In genomic region chr5:76472338-76473336, GRCh38 we compare ENCODE assay signal across 12 cellular contexts.
A peak's percentile ranks its signal among the peaks of the same experiment; 100 is the strongest.
DNase-seq lines count a peak whose midpoint lies in the region; ATAC-seq and TF ChIP-seq lines count a peak whose summit lies in the region.
"Had no signal": no experiment of that assay in that cellular context is flagged by ENCODE, and none has a peak within 500 bp of the region (broad histone marks: within the 10 kb centered on the region; RNA-seq: fewer than 3 reads in every experiment).

No MANE protein-coding gene starts in this region.

- H3K36me3 Mint-ChIP-seq in activated T-cell treated with anti-CD3 and anti-CD28 coated beads, Interleukin-2, amount 50 U/mL, for 72 hours (ENCODE audit: insufficient read depth in 2 of 2), result peaks cover 0 to 5% of the 10 kb centered on the region in 2 donors
- H3K36me3 Mint-ChIP-seq in stimulated activated naive B cell treated with anti-CD40 and anti-IgM and Interleukin-4, amounts not matched to agents 10 μg/mL and 1 μg/mL and 100 μg/mL, for 72 hours, result no peaks in the 10 kb centered on the region

- no peak overlapping the region for H3K4me3 ChIP-seq in suprapubic skin
- H3K4me3 ChIP-seq: upper lobe of right lung had no signal

- no peak for TF ChIP-seq EP300 in suprapubic skin (IDR thresholded peaks at IDR 0.05)

- H3K27me3 ChIP-seq in foreskin keratinocyte, result no peaks in the 10 kb centered on the region
- no peaks in the 10 kb centered on the region for H3K27me3 ChIP-seq in suprapubic skin
- H3K27me3 ChIP-seq: upper lobe of right lung had no signal

- peaks cover 60% of the 10 kb centered on the region for H3K4me1 Mint-ChIP-seq in activated T-cell treated with anti-CD3 and anti-CD28 coated beads, Interleukin-2, amount 50 U/mL, for 72 hours (ENCODE audit: low read depth)
- peaks cover 8 to 12% of the 10 kb centered on the region in 2 donors for H3K4me1 Mint-ChIP-seq in stimulated activated naive B cell treated with anti-CD40 and anti-IgM and Interleukin-4, amounts not matched to agents 10 μg/mL and 1 μg/mL and 100 μg/mL, for 72 hours

- DNase-seq in activated T-cell treated with anti-CD3 and anti-CD28 coated beads, Interleukin-2, amount 50 U/mL, for 1 hour, result peak; percentile 24
- DNase-seq in activated T-cell treated with anti-CD3 and anti-CD28 coated beads for 4 hours (no peak), foreskin keratinocyte (peak; percentile 22 to 64), suprapubic skin (ENCODE audit: low spot score in 2 of 2) (no peak), ecto neural progenitor cell (ENCODE audit: low spot score) (no peak)
- DNase-seq in activated T-cell treated with anti-CD3 and anti-CD28 coated beads, Interleukin-2, amount 50 U/mL, for 72 hours, result peak; percentile 16 to 23
- no peak for DNase-seq in stimulated activated naive B cell treated with anti-CD40 and anti-IgM and Interleukin-4, amounts not matched to agents 10 μg/mL and 1 μg/mL and 100 μg/mL, for 72 hours
- DNase-seq: NCI-H2029, SW 1271, upper lobe of right lung had no signal

- no peaks in the 10 kb centered on the region for H3K36me3 ChIP-seq in suprapubic skin
- H3K36me3 ChIP-seq: upper lobe of right lung had no signal

- no peak for TF ChIP-seq POLR2A in suprapubic skin (IDR thresholded peaks at IDR 0.05)

- peak; percentile 41 to 50 for ATAC-seq in activated T-cell treated with anti-CD3 and anti-CD28 coated beads, Interleukin-2, amount 50 U/mL, for 72 hours (replicated peaks in 1 of 2)
- ATAC-seq in foreskin keratinocyte (peak; percentile 28), HG03442 (IDR thresholded peaks at IDR 0.05; ENCODE audit: unreplicated experiment) (no peak)
- no peak for ATAC-seq in stimulated activated naive B cell treated with anti-CD40 and anti-IgM and Interleukin-4, amounts not matched to agents 10 μg/mL and 1 μg/mL and 100 μg/mL, for 72 hours (replicated peaks)
- ATAC-seq: upper lobe of right lung had no signal

- no peaks in the 10 kb centered on the region for H3K4me1 ChIP-seq in foreskin keratinocyte
- H3K4me1 ChIP-seq in suprapubic skin, result no peaks in the 10 kb centered on the region
- H3K4me1 ChIP-seq: upper lobe of right lung had no signal

- H3K27ac Mint-ChIP-seq in activated T-cell treated with anti-CD3 and anti-CD28 coated beads, Interleukin-2, amount 50 U/mL, for 72 hours, result peak overlapping the region; percentile 100
- H3K27ac Mint-ChIP-seq in stimulated activated naive B cell treated with anti-CD40 and anti-IgM and Interleukin-4, amounts not matched to agents 10 μg/mL and 1 μg/mL and 100 μg/mL, for 72 hours, result no peak overlapping the region
- H3K27ac Mint-ChIP-seq: IgD-negative memory B cell had no signal

- no peaks in the 10 kb centered on the region for H3K27me3 Mint-ChIP-seq in activated T-cell treated with anti-CD3 and anti-CD28 coated beads, Interleukin-2, amount 50 U/mL, for 72 hours (ENCODE audit: low read depth)
- no peaks in the 10 kb centered on the region for H3K27me3 Mint-ChIP-seq in stimulated activated naive B cell treated with anti-CD40 and anti-IgM and Interleukin-4, amounts not matched to agents 10 μg/mL and 1 μg/mL and 100 μg/mL, for 72 hours
- H3K27me3 Mint-ChIP-seq: IgD-negative memory B cell had no signal

- peak overlapping the region; percentile 4 to 68 for H3K4me3 Mint-ChIP-seq in activated T-cell treated with anti-CD3 and anti-CD28 coated beads, Interleukin-2, amount 50 U/mL, for 72 hours
- no peak overlapping the region for H3K4me3 Mint-ChIP-seq in stimulated activated naive B cell treated with anti-CD40 and anti-IgM and Interleukin-4, amounts not matched to agents 10 μg/mL and 1 μg/mL and 100 μg/mL, for 72 hours

- TF ChIP-seq CTCF in foreskin keratinocyte (conservative IDR thresholded peaks at IDR 0.05), result no peak
- TF ChIP-seq CTCF in suprapubic skin (IDR thresholded peaks at IDR 0.05), result no peak

- H3K27ac ChIP-seq in foreskin keratinocyte (no peak overlapping the region), suprapubic skin (peak overlapping the region; percentile 27)
- H3K27ac ChIP-seq: upper lobe of right lung had no signal

- H3K9me3 Mint-ChIP-seq in activated T-cell treated with anti-CD3 and anti-CD28 coated beads, Interleukin-2, amount 50 U/mL, for 72 hours, result peaks cover 0 to 2% of the 10 kb centered on the region in 2 donors
- H3K9me3 Mint-ChIP-seq in stimulated activated naive B cell treated with anti-CD40 and anti-IgM and Interleukin-4, amounts not matched to agents 10 μg/mL and 1 μg/mL and 100 μg/mL, for 72 hours, result no peaks in the 10 kb centered on the region
- H3K9me3 Mint-ChIP-seq: IgD-negative memory B cell had no signal

- WGBS in suprapubic skin, result 68% methylated on average over 9 of the region's 9 CpGs

- H3K9me3 ChIP-seq in suprapubic skin, result no peaks in the 10 kb centered on the region
- H3K9me3 ChIP-seq: upper lobe of right lung had no signal

Comparison
In these comparisons a context has a peak if more than half of its experiments do, and no peak if none do; other contexts are left out.
1. DNase-seq: peak in activated T-cell treated with anti-CD3 and anti-CD28 coated beads, Interleukin-2, amount 50 U/mL, for 1 hour (single experiment), activated T-cell treated with anti-CD3 and anti-CD28 coated beads, Interleukin-2, amount 50 U/mL, for 72 hours (2 of 2) and foreskin keratinocyte (2 of 2); none in activated T-cell treated with anti-CD3 and anti-CD28 coated beads for 4 hours (single experiment), suprapubic skin (0 of 2), ecto neural progenitor cell (single experiment) and stimulated activated naive B cell treated with anti-CD40 and anti-IgM and Interleukin-4, amounts not matched to agents 10 μg/mL and 1 μg/mL and 100 μg/mL, for 72 hours (single experiment).
2. ATAC-seq: peak in activated T-cell treated with anti-CD3 and anti-CD28 coated beads, Interleukin-2, amount 50 U/mL, for 72 hours (2 of 2) and foreskin keratinocyte (single experiment); none in HG03442 (single experiment) and stimulated activated naive B cell treated with anti-CD40 and anti-IgM and Interleukin-4, amounts not matched to agents 10 μg/mL and 1 μg/mL and 100 μg/mL, for 72 hours (0 of 2).
3. H3K4me3 Mint-ChIP-seq: peak in activated T-cell treated with anti-CD3 and anti-CD28 coated beads, Interleukin-2, amount 50 U/mL, for 72 hours (2 of 2); none in stimulated activated naive B cell treated with anti-CD40 and anti-IgM and Interleukin-4, amounts not matched to agents 10 μg/mL and 1 μg/mL and 100 μg/mL, for 72 hours (0 of 2).